In the genomic region with DNA sequence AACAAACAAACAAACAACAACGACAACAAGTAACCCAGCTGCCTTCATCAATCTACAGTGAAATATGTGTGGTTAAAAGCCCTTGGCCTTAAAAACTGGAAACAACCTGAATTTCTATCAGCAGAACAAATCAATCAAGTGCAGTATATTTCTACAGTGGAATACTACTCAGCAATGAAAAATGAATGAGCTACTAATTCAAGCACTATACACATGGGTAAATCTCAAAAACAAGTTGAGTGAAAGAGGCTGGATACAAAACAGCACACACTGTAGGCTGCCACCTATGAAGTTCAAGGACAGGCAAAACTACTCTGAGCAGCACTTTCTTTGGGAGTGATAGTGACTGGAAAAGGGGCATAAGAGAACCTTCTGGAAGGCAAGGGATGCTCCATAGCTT, we compare ENCODE assay signal across 28 cellular contexts.
"Had no signal": no experiment of that assay in that cellular context is flagged by ENCODE, and none has a peak within 500 bp of the region (broad histone marks: within the 10 kb centered on the region; RNA-seq: fewer than 3 reads in every experiment).

No MANE protein-coding gene starts in this region.

- H2AFZ ChIP-seq: hepatocyte had no signal

- FAIRE-seq: colon, endometrium, endothelial cell of umbilical vein, frontal cortex had no signal

- H3K27me3 ChIP-seq: colonic mucosa, dorsolateral prefrontal cortex, esophagus muscularis mucosa, gastroesophageal sphincter, hepatocyte had no signal

- DNase-seq: colonic mucosa; cortex of kidney; dermis blood vessel endothelial cell; dorsolateral prefrontal cortex; effector CD4-positive, alpha-beta T cell; effector CD8-positive, alpha-beta T cell; effector memory CD4-positive, alpha-beta T cell; effector memory CD8-positive, alpha-beta T cell; endodermal cell; erythroblast; esophagus squamous epithelium; foreskin fibroblast; foreskin keratinocyte; foreskin melanocyte; gastrocnemius medialis; glutamatergic neuron; heart left ventricle; heart right ventricle had no signal

- H3K9me3 ChIP-seq: colonic mucosa, esophagus muscularis mucosa, esophagus squamous epithelium, gastrocnemius medialis, gastroesophageal sphincter had no signal

- H3K27ac ChIP-seq: colonic mucosa, coronary artery, dorsolateral prefrontal cortex, epithelial cell of prostate, esophagus muscularis mucosa, esophagus squamous epithelium, foreskin keratinocyte, gastrocnemius medialis, gastroesophageal sphincter, heart left ventricle, heart right ventricle, hepatocyte had no signal

- H3K4me3 ChIP-seq: colonic mucosa, coronary artery, dorsolateral prefrontal cortex, esophagus muscularis mucosa, esophagus squamous epithelium, gastrocnemius medialis, gastroesophageal sphincter, heart left ventricle, heart right ventricle, hepatocyte had no signal

- ATAC-seq: effector memory CD8-positive, alpha-beta T cell; esophagus mucosa; foreskin keratinocyte; gastrocnemius medialis; gastroesophageal sphincter; heart left ventricle; heart right ventricle had no signal

- H3K79me2 ChIP-seq: hepatocyte had no signal

- H3K4me1 ChIP-seq: colonic mucosa, foreskin keratinocyte had no signal

- H3K36me3 ChIP-seq: colonic mucosa, esophagus muscularis mucosa, esophagus squamous epithelium, gastrocnemius medialis, gastroesophageal sphincter, heart left ventricle, heart right ventricle had no signal

- H3K4me2 ChIP-seq: hepatocyte had no signal
